Comparison of ENCODE assay signal across 35 cellular contexts in the genomic region with DNA sequence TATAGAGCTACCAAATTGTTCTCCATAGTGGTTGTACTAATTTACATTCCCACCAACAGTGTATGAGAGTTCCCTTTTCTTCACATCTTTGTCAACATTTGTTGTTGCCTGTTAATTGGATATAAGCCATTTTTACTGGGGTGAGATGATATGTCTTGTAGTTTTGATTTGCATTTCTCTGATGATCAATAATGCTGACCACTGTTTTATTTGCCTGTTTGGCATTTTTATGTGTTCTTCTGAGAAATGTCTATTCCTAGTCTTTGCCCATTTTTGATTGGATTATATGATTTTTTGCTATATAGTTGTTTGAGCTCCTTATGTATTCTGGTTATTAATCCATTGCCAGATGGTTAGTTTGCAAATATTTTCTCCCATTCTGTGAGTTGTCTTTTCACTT. TPM values are rescaled to one million over a fixed set of nuclear protein-coding genes. Genes with fewer than 3 reads are reported as not detected.
"Had no signal": no experiment of that assay in that cellular context is flagged by ENCODE, and none has a peak within 500 bp of the region (broad histone marks: within the 10 kb centered on the region; RNA-seq: fewer than 3 reads in every experiment).

No MANE protein-coding gene starts in this region.

- FAIRE-seq: bronchial epithelial cell, TTC549 had no signal

- H3K27me3 ChIP-seq: adrenal gland, cardiac muscle cell had no signal

- H3K4me3 ChIP-seq: adrenal gland, cardiac muscle cell had no signal

- H3K9me3 ChIP-seq: adrenal gland had no signal

- ATAC-seq: activated CD8-positive, alpha-beta T cell treated with anti-CD3 and anti-CD28 coated beads for 36 hours; activated naive CD4-positive, alpha-beta T cell treated with anti-CD3 and anti-CD28 coated beads, Interleukin-2, amount 50 U/mL, for 72 hours; activated T-cell treated with anti-CD3 and anti-CD28 coated beads, Interleukin-2, amount 50 U/mL, for 4 hours; activated T-cell treated with anti-CD3 and anti-CD28 coated beads, Interleukin-2, amount 50 U/mL, for 72 hours; activated T-helper 17 cell treated with anti-CD3 and anti-CD28 coated beads, Interleukin-2, amount 50 U/mL, for 72 hours had no signal

- H3K36me3 ChIP-seq: adrenal gland, cardiac muscle cell had no signal

- H3K4me1 ChIP-seq: adrenal gland had no signal

- DNase-seq: activated B cell treated with CpG ODN at 0.5 μM for 24 hours; activated CD4-positive, alpha-beta memory T cell treated with anti-CD3 and anti-CD28 coated beads for 36 hours; activated CD4-positive, alpha-beta T cell treated with anti-CD3 and anti-CD28 coated beads for 4 hours; activated CD4-positive, alpha-beta T cell treated with anti-CD3 and anti-CD28 coated beads, Interleukin-2, amount 10 ng/mL, durations not matched to agents 24 days and 14 days; activated CD4-positive, alpha-beta T cell treated with anti-CD3 and anti-CD28 coated beads, Interleukin-2, amount 50 U/mL, for 1 hour; activated CD4-positive, alpha-beta T cell treated with anti-CD3 and anti-CD28 coated beads, Interleukin-2, amount 50 U/mL, for 4 hours; activated CD4-positive, CD25-positive, alpha-beta regulatory T cell treated with anti-CD3 and anti-CD28 coated beads, Interleukin-2, amount 50 U/mL, for 72 hours; activated CD8-positive, alpha-beta memory T cell treated with anti-CD3 and anti-CD28 coated beads, Interleukin-2, amount 50 U/mL, for 4 hours; activated CD8-positive, alpha-beta T cell treated with anti-CD3 and anti-CD28 coated beads for 36 hours; activated effector memory CD4-positive, alpha-beta T cell treated with anti-CD3 and anti-CD28 coated beads, Interleukin-2, amount 50 U/mL, for 16 hours; activated gamma-delta T cell treated with Interleukin-2 at 50 U/mL for 16 hours; activated naive CD4-positive, alpha-beta T cell; activated naive CD4-positive, alpha-beta T cell treated with anti-CD3 and anti-CD28 coated beads for 36 hours; activated naive CD4-positive, alpha-beta T cell treated with anti-CD3 and anti-CD28 coated beads, Interleukin-2, amount 50 U/mL, for 16 hours; activated naive CD8-positive, alpha-beta T cell treated with anti-CD3 and anti-CD28 coated beads for 36 hours; activated T-cell treated with anti-CD3 and anti-CD28 coated beads for 4 hours; activated T-cell treated with anti-CD3 and anti-CD28 coated beads, Interleukin-2, amount 50 U/mL, for 1 hour; activated T-cell treated with anti-CD3 and anti-CD28 coated beads, Interleukin-2, amount 50 U/mL, for 4 hours; activated T-cell treated with anti-CD3 and anti-CD28 coated beads, Interleukin-2, amount 50 U/mL, for 72 hours; adrenal gland; amniotic stem cell; aorta; caudate nucleus; cerebellar nuclear complex; T-helper 1 cell; T-helper 2 cell; T-helper 9 cell had no signal

- H3K27ac ChIP-seq: adrenal gland, cardiac muscle cell had no signal

RNA-seq across cellular contexts. Expression of a gene that starts 44.3 kb away (rescaled TPM):
- total RNA-seq: activated B cell treated with CpG ODN at 0.5 μM for 24 hours; activated CD4-positive, alpha-beta memory T cell treated with anti-CD3 and anti-CD28 coated beads for 36 hours; activated CD4-positive, alpha-beta T cell treated with anti-CD3 and anti-CD28 coated beads, Interleukin-2, amount 10 ng/mL, durations not matched to agents 24 days and 14 days; activated CD8-positive, alpha-beta memory T cell treated with anti-CD3 and anti-CD28 coated beads for 36 hours; activated CD8-positive, alpha-beta T cell treated with anti-CD3 and anti-CD28 coated beads for 36 hours; activated naive CD4-positive, alpha-beta T cell treated with anti-CD3 and anti-CD28 coated beads for 36 hours; activated naive CD4-positive, alpha-beta T cell treated with anti-CD3 and anti-CD28 coated beads, Interleukin-2, amount 50 U/mL, for 72 hours; activated naive CD8-positive, alpha-beta T cell treated with anti-CD3 and anti-CD28 coated beads for 36 hours; activated T-cell treated with anti-CD3 and anti-CD28 coated beads, Interleukin-2, amount 50 U/mL, for 4 hours; activated T-cell treated with anti-CD3 and anti-CD28 coated beads, Interleukin-2, amount 50 U/mL, for 72 hours; activated T-helper 1 cell treated with anti-CD3 and anti-CD28 coated beads, Interleukin-12 subunit alpha, Interleukin-12 subunit beta, Interleukin-2, Interleukin-4 antibody, amounts not matched to agents 30 ng/mL and 10 ng/mL and 1 ng/mL, durations not matched to agents 14 hours and 24 hours and 36 hours; activated T-helper 17 cell treated with anti-CD3 and anti-CD28 coated beads, Interleukin-2, amount 50 U/mL, for 72 hours; adrenal gland; aorta; bronchial epithelial cell; chondrocyte had no signal
- polyA plus RNA-seq: adrenal gland, cardiac muscle cell had no signal
